12 cellular contexts compared by ENCODE assay signal in genomic region chr12:90770861-90771260, GRCh38.
DNase-seq lines count a peak whose midpoint lies in the region; ATAC-seq, FAIRE-seq and TF ChIP-seq lines count a peak whose summit lies in the region.
"Had no signal": no experiment of that assay in that cellular context is flagged by ENCODE, and none has a peak within 500 bp of the region (broad histone marks: within the 10 kb centered on the region; RNA-seq: fewer than 3 reads in every experiment).

No MANE protein-coding gene starts in this region.

- dilution Hi-C loops in endothelial cell of umbilical vein (cut with MboI; ENCODE audit: extremely low pct_ligation_motif_present, low sequenced_read_pairs), result no loop called here

- H3K36me3 ChIP-seq in endothelial cell of umbilical vein (ENCODE audit: control insufficient read depth in 2 of 2, extremely low read depth in 1 of 2, insufficient read depth in 2 of 2, low read length in 2 of 2), result no peaks in the 10 kb centered on the region
- no peaks in the 10 kb centered on the region for H3K36me3 ChIP-seq in right lobe of liver
- H3K36me3 ChIP-seq in mucosa of descending colon (ENCODE audit: low read depth), result no peaks in the 10 kb centered on the region

- intact Hi-C loops in endothelial cell of umbilical vein (cut with micrococcal nuclease), result loop anchor here (2.0 to 5.0 kb wide), 2 partner anchors 46 to 558 kb away; no protein-coding TSS in a partner anchor
- intact Hi-C loops in right lobe of liver (cut with DNase I), result no loop called here
- intact Hi-C loops in mucosa of descending colon (cut with DNase I, micrococcal nuclease), result no loop called here

- TF ChIP-seq CTCF in endothelial cell of umbilical vein (IDR thresholded peaks at IDR 0.05; ENCODE audit: extremely low read depth in 1 of 2, insufficient read depth in 1 of 2, low read depth in 1 of 2, low read length in 2 of 2) (no peak), right lobe of liver (IDR thresholded peaks at IDR 0.05) (no peak), mucosa of descending colon (IDR thresholded peaks at IDR 0.05) (no peak)

- H3K4me1 ChIP-seq in endothelial cell of umbilical vein (ENCODE audit: control insufficient read depth, extremely low read depth, insufficient read depth, low read length) (peaks cover 12% of the 10 kb centered on the region), right lobe of liver (no peaks in the 10 kb centered on the region), mucosa of descending colon (ENCODE audit: low read depth) (no peaks in the 10 kb centered on the region)

- no peak overlapping the region for H2AFZ ChIP-seq in endothelial cell of umbilical vein (ENCODE audit: low read depth, low read length)

- no peak overlapping the region for H3K9ac ChIP-seq in endothelial cell of umbilical vein (replicated peaks; ENCODE audit: extremely low read depth, insufficient read depth, low read length)

- H3K27ac ChIP-seq in endothelial cell of umbilical vein (ENCODE audit: insufficient read depth, low read depth, low read length) (peak overlapping the region; percentile 50), right lobe of liver (no peak overlapping the region)

- no peaks in the 10 kb centered on the region for H4K20me1 ChIP-seq in endothelial cell of umbilical vein (replicated peaks; ENCODE audit: control insufficient read depth, extremely low read depth, insufficient read depth, low read length)

- DNase-seq in DMS53 (lab: John Stamatoyannopoulos, UW) (peak; percentile 61), amniotic epithelial cell (ENCODE audit: low read depth) (peak; percentile 5), endothelial cell of umbilical vein (ENCODE audit: low read depth, low spot score) (peak; percentile 85), right lobe of liver (no peak), midbrain (lab: John Stamatoyannopoulos, UW) (no peak), mucosa of descending colon (no peak)
- no peak for DNase-seq in effector CD4-positive, alpha-beta T cell
- DNase-seq: C1 segment of cervical spinal cord; CD4-positive, alpha-beta T cell; GOT3; H9 had no signal

- H3K79me2 ChIP-seq in endothelial cell of umbilical vein (ENCODE audit: control insufficient read depth, insufficient read depth, low read length), result no peaks in the 10 kb centered on the region

- no TSS peak for BruUV-seq in endothelial cell of umbilical vein (replicated peaks; lab: Mats Ljungman, UMichigan)

- ATAC-seq in right lobe of liver (peak; percentile 65 to 94 (median 74)), mucosa of descending colon (no peak)

- TF ChIP-seq POLR2A in endothelial cell of umbilical vein (IDR thresholded peaks at IDR 0.05; ENCODE audit: low read depth, low read length) (peak; percentile 24), right lobe of liver (IDR thresholded peaks at IDR 0.05) (no peak)

- FAIRE-seq in endothelial cell of umbilical vein (lab: Jason Lieb, UNC), result peak; percentile 81
- FAIRE-seq: A204.1 had no signal

- POLR2A ChIA-PET in endothelial cell of umbilical vein (lab: Charles Lee), result no interaction called here

- CTCF ChIA-PET in endothelial cell of umbilical vein (lab: Charles Lee), result no interaction called here

- no peaks in the 10 kb centered on the region for H3K9me3 ChIP-seq in endothelial cell of umbilical vein (replicated peaks; ENCODE audit: control insufficient read depth, insufficient read depth, low read length)
- no peaks in the 10 kb centered on the region for H3K9me3 ChIP-seq in right lobe of liver
- no peaks in the 10 kb centered on the region for H3K9me3 ChIP-seq in mucosa of descending colon

- WGBS in right lobe of liver (ENCODE audit: insufficient coverage, low coverage, low lambda C conversion rate, missing lambda C conversion rate), result 58% methylated on average over 1 of the region's 1 CpG

- no peaks in the 10 kb centered on the region for H3K27me3 ChIP-seq in endothelial cell of umbilical vein (ENCODE audit: control insufficient read depth in 2 of 2, insufficient read depth in 2 of 2, low read length in 2 of 2)
- H3K27me3 ChIP-seq in right lobe of liver, result no peaks in the 10 kb centered on the region

- peak overlapping the region; percentile 21 for H3K4me2 ChIP-seq in endothelial cell of umbilical vein (ENCODE audit: insufficient read depth, low read length)

- no peaks in the 10 kb centered on the region for H3K9me1 ChIP-seq in endothelial cell of umbilical vein (replicated peaks; ENCODE audit: control insufficient read depth, extremely low read depth, insufficient read depth, low read length)

- H3K4me3 ChIP-seq in endothelial cell of umbilical vein (replicated peaks in 1 of 3; ENCODE audit: insufficient read depth in 1 of 3, low read depth in 1 of 3, low read length in 3 of 3) (no peak overlapping the region), right lobe of liver (no peak overlapping the region), mucosa of descending colon (no peak overlapping the region)

TF ChIP-seq in endothelial cell of umbilical vein, 7 proteins besides CTCF, POLR2A, EP300 and RAD21:
- TF ChIP-seq MAX (IDR thresholded peaks at IDR 0.05; ENCODE audit: insufficient read depth, insufficient read length) (no peak), MYC (IDR thresholded peaks at IDR 0.05; ENCODE audit: low read depth, low read length) (no peak), JUN (IDR thresholded peaks at IDR 0.05; ENCODE audit: borderline replicate concordance, insufficient read depth, insufficient read length, low read depth) (peak; percentile 24), EZH2 (IDR thresholded peaks at IDR 0.05; ENCODE audit: borderline replicate concordance, low read depth, low read length, severe bottlenecking) (no peak), FOS (IDR thresholded peaks at IDR 0.05; ENCODE audit: borderline replicate concordance, insufficient read depth, low read length) (peak; percentile 40), GATA2 (IDR thresholded peaks at IDR 0.05; ENCODE audit: insufficient read depth, insufficient read length, low read depth, low read length) (peak; percentile 69), POLR2AphosphoS5 (IDR thresholded peaks at IDR 0.05; ENCODE audit: insufficient read depth, low read depth, low read length) (peak; percentile 72)

Comparison
In these comparisons a context has a peak if more than half of its experiments do, and no peak if none do; other contexts are left out.
1. DNase-seq: peak in DMS53 (single experiment), amniotic epithelial cell (single experiment) and endothelial cell of umbilical vein (single experiment); none in right lobe of liver (0 of 3), midbrain (single experiment), mucosa of descending colon (0 of 3) and effector CD4-positive, alpha-beta T cell (single experiment).